ENCODE assay signal across 8 cellular contexts in genomic region chr10:78664929-78665525, GRCh38.
A peak's percentile ranks its signal among the peaks of the same experiment; 100 is the strongest.
DNase-seq lines count a peak whose midpoint lies in the region; ATAC-seq, FAIRE-seq and TF ChIP-seq lines count a peak whose summit lies in the region.

No MANE protein-coding gene starts in this region.

- TF ChIP-seq EP300 in GM12878 (IDR thresholded peaks at IDR 0.05; ENCODE audit: borderline replicate concordance in 1 of 2, control insufficient read depth in 1 of 2, low read depth in 2 of 2, low read length in 2 of 2), result no peak

- intact Hi-C loops in GM12878 (cut with micrococcal nuclease; ENCODE audit: unreplicated experiment), result loop anchor here (1.0 kb wide), 1 partner anchor 530 kb away; no protein-coding TSS in a partner anchor

- SMC1A ChIA-PET in GM12878 (lab: Charles Lee; ENCODE audit: uncharacterized antibody, unreplicated experiment), result interaction anchor here (0.7 to 1.7 kb wide), 4 partner anchors 8 to 619 kb away, joined by 3 to 9 read pairs (median 4); no protein-coding TSS in a partner anchor

- H2AK5ac ChIP-seq in mesendoderm (ENCODE audit: low read length), result no peak overlapping the region

- peak; percentile 26; the same call in 1 of the 2 replicates for TF ChIP-seq RAD21 in GM12878 (IDR thresholded peaks at IDR 0.05; ENCODE audit: insufficient read depth, low read depth, low read length)

- ATAC-seq in DND-41 (ENCODE audit: insufficient read depth, low read depth) (peak; percentile 71; the same call in 2 of the 3 replicates), GM12878 (no peak), HG03521 (IDR thresholded peaks at IDR 0.05; ENCODE audit: unreplicated experiment) (no peak)

- in situ Hi-C loops in KBM-7 (cut with MboI; ENCODE audit: low pct_unique_long_range_greater_than_20kb, low sequenced_read_pairs) (no loop called here), GM12878 (cut with MboI) (no loop called here)

- H3K9me3 ChIP-seq in DND-41 (ENCODE audit: insufficient read depth, low read length, severe bottlenecking) (no peaks in the 10 kb centered on the region), GM12878 (replicated peaks; ENCODE audit: control insufficient read depth, insufficient read depth, low read length) (peaks cover 2% of the 10 kb centered on the region)

- H2BK5ac ChIP-seq in mesendoderm (ENCODE audit: low read length), result no peak overlapping the region

- H3K4me2 ChIP-seq in DND-41 (ENCODE audit: insufficient read depth, low read length), result no peak overlapping the region
- no peak overlapping the region for H3K4me2 ChIP-seq in GM12878 (ENCODE audit: control insufficient read depth, insufficient read depth)
- no peak overlapping the region for H3K4me2 ChIP-seq in mesendoderm (ENCODE audit: low read length)

- H3K4me1 ChIP-seq in DND-41 (ENCODE audit: insufficient read depth, low read length) (no peaks in the 10 kb centered on the region), GM12878 (ENCODE audit: control insufficient read depth, insufficient read depth, low read length) (no peaks in the 10 kb centered on the region), mesendoderm (ENCODE audit: control insufficient read depth, low read depth, low read length) (no peaks in the 10 kb centered on the region)

- H3K27ac ChIP-seq in DND-41 (ENCODE audit: low read length), result no peak overlapping the region
- no peak overlapping the region for H3K27ac ChIP-seq in GM12878 (ENCODE audit: control insufficient read depth, insufficient read depth)
- no peak overlapping the region for H3K27ac ChIP-seq in mesendoderm (ENCODE audit: low read depth, low read length)

- TF ChIP-seq POLR2A in GM12878 (IDR thresholded peaks at IDR 0.05; ENCODE audit: low read depth, low read length), result no peak

- WGBS in GM12878 (ENCODE audit: insufficient coverage, insufficient replicate concordance, low lambda C conversion rate, missing lambda C conversion rate), result 27% methylated on average over 4 of the region's 4 CpGs
- no CpG with 5 or more reads among the region's 4 CpGs for WGBS in mesendoderm (ENCODE audit: extremely low coverage, insufficient coverage, low lambda C conversion rate)

- H3K9ac ChIP-seq in DND-41 (ENCODE audit: low read depth, low read length) (no peak overlapping the region), GM12878 (ENCODE audit: control insufficient read depth, insufficient read depth, low read length) (no peak overlapping the region), mesendoderm (ENCODE audit: low read length) (no peak overlapping the region)

- no peak overlapping the region for H3K18ac ChIP-seq in mesendoderm (ENCODE audit: low read length)

- no peak overlapping the region for H3K23ac ChIP-seq in mesendoderm (ENCODE audit: low read length)

- no peaks in the 10 kb centered on the region for H3K36me3 ChIP-seq in DND-41 (ENCODE audit: insufficient read depth, low read length)
- no peaks in the 10 kb centered on the region for H3K36me3 ChIP-seq in GM12878 (ENCODE audit: control insufficient read depth in 2 of 2, insufficient read depth in 2 of 2, low read length in 1 of 2)
- no peaks in the 10 kb centered on the region for H3K36me3 ChIP-seq in mesendoderm (ENCODE audit: control insufficient read depth, insufficient read depth, low read length)

- H3K4me3 ChIP-seq in DND-41 (ENCODE audit: low read depth in 1 of 2, low read length in 2 of 2) (no peak overlapping the region), GM12878 (no peak overlapping the region), mesendoderm (ENCODE audit: low read length) (no peak overlapping the region)

- H3K4ac ChIP-seq in mesendoderm (ENCODE audit: low read depth, low read length), result no peak overlapping the region

- no peaks in the 10 kb centered on the region for H3K79me1 ChIP-seq in mesendoderm (ENCODE audit: low read length)

- TF ChIP-seq CTCF in DND-41 (IDR thresholded peaks at IDR 0.05; ENCODE audit: borderline replicate concordance, extremely low read depth, low read length, poor library complexity, severe bottlenecking) (peak; percentile 90), GM12878 (IDR thresholded peaks at IDR 0.05 in 2 of 3, conservative IDR thresholded peaks at IDR 0.05 in 1 of 3; ENCODE audit: control insufficient read depth in 2 of 3, extremely low read depth in 1 of 3, insufficient read depth in 1 of 3, low read depth in 3 of 3, low read length in 3 of 3) (peak; percentile 29 to 58 (median 50); a peak in 4 of 6 replicates)

- RAD21 ChIA-PET in GM12878 (lab: Charles Lee; ENCODE audit: unreplicated experiment), result interaction anchor here (1.9 kb wide), 1 partner anchor 531 kb away, joined by 4 read pairs; no protein-coding TSS in a partner anchor

- no peak overlapping the region for H2BK15ac ChIP-seq in mesendoderm (replicated peaks; ENCODE audit: low read depth)

- H2AFZ ChIP-seq in DND-41 (ENCODE audit: low read depth, low read length), result no peak overlapping the region
- H2AFZ ChIP-seq in GM12878 (ENCODE audit: control insufficient read depth, low read depth, low read length), result no peak overlapping the region

- H4K5ac ChIP-seq in mesendoderm (ENCODE audit: low read length), result no peak overlapping the region

- H3K27me3 ChIP-seq in DND-41 (ENCODE audit: insufficient read depth, low read length, poor library complexity), result peaks cover 25% of the 10 kb centered on the region
- H3K27me3 ChIP-seq in GM12878 (replicated peaks in 1 of 2; ENCODE audit: control insufficient read depth in 2 of 2, insufficient read depth in 2 of 2, low read length in 1 of 2), result no peaks in the 10 kb centered on the region
- no peaks in the 10 kb centered on the region for H3K27me3 ChIP-seq in mesendoderm (ENCODE audit: insufficient read depth, low read length, poor library complexity)

- no peak for FAIRE-seq in GM12878 (lab: Jason Lieb, UNC)

- H3K56ac ChIP-seq in mesendoderm (ENCODE audit: low read length), result no peak overlapping the region

- CTCF ChIA-PET in GM12878 (lab: Yijun Ruan, JAX), result interaction anchor here (0.6 to 4.7 kb wide), 8 partner anchors 8 to 618 kb away, joined by 3 to 31 read pairs (median 3); no protein-coding TSS in a partner anchor

- no peak overlapping the region for H2BK120ac ChIP-seq in mesendoderm (ENCODE audit: low read depth, low read length)

- no peak overlapping the region for H4K8ac ChIP-seq in mesendoderm (ENCODE audit: low read depth, low read length)

- H3K79me2 ChIP-seq in DND-41 (ENCODE audit: insufficient read depth, low read length) (no peaks in the 10 kb centered on the region), GM12878 (ENCODE audit: control insufficient read depth, insufficient read depth, low read length) (no peaks in the 10 kb centered on the region), mesendoderm (ENCODE audit: control insufficient read depth, insufficient read depth, low read length) (no peaks in the 10 kb centered on the region)

- POLR2A ChIA-PET in GM12878 (lab: Charles Lee), result no interaction called here

- no peaks in the 10 kb centered on the region for H4K20me1 ChIP-seq in DND-41 (ENCODE audit: insufficient read depth, low read length)
- H4K20me1 ChIP-seq in GM12878 (ENCODE audit: control insufficient read depth, insufficient read depth), result no peaks in the 10 kb centered on the region

- BruUV-seq in GM12878 (replicated peaks; lab: Mats Ljungman, UMichigan), result no TSS peak

- DNase-seq in DND-41 (peak; percentile 53), KBM-7 (peak; percentile 55), GM12878 (ENCODE audit: low read depth, low spot score) (no peak), mesendoderm (peak; percentile 55), NCI-H2171 treated with DMSO at 0.1 percent for 48 hours (lab: John Stamatoyannopoulos, UW) (no peak), AG08395 (ENCODE audit: low spot score) (no peak)
- no peak for DNase-seq in stimulated activated naive CD4-positive, alpha-beta T cell treated with Interleukin-2 at 50 U/mL for 16 hours (lab: John Stamatoyannopoulos, UW)

TF ChIP-seq in GM12878, 131 proteins besides CTCF, POLR2A, EP300 and RAD21 (continues in another document):
- TF ChIP-seq NR2C1 (IDR thresholded peaks at IDR 0.05) (no peak), CBX3 (IDR thresholded peaks at IDR 0.05; ENCODE audit: borderline replicate concordance, low read depth) (no peak), MEF2A (IDR thresholded peaks at IDR 0.05; ENCODE audit: insufficient read depth, low read depth, low read length) (no peak), CHD1 (IDR thresholded peaks at IDR 0.05; ENCODE audit: low read depth, low read length) (no peak), REST (IDR thresholded peaks at IDR 0.05; ENCODE audit: low read depth, low read length) (no peak), HDAC2 (IDR thresholded peaks at IDR 0.05) (no peak), EZH2 (IDR thresholded peaks at IDR 0.05; ENCODE audit: borderline replicate concordance, control insufficient read depth, low read depth, low read length) (no peak), BCL11A (IDR thresholded peaks at IDR 0.05; ENCODE audit: low read depth, low read length) (no peak), SMARCA5 (IDR thresholded peaks at IDR 0.05) (no peak)
- TF ChIP-seq, protein P1, sequence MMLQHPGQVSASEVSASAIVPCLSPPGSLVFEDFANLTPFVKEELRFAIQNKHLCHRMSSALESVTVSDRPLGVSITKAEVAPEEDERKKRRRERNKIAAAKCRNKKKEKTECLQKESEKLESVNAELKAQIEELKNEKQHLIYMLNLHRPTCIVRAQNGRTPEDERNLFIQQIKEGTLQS (IDR thresholded peaks at IDR 0.05; ENCODE audit: borderline replicate concordance, extremely low read depth, low read depth, low read length), result no peak

Comparison
In these comparisons a context has a peak if more than half of its experiments do, and no peak if none do; other contexts are left out.
1. DNase-seq: peak in DND-41 (single experiment), KBM-7 (single experiment) and mesendoderm (single experiment); none in GM12878 (single experiment), stimulated activated naive CD4-positive, alpha-beta T cell treated with Interleukin-2 at 50 U/mL for 16 hours (single experiment), NCI-H2171 treated with DMSO at 0.1 percent for 48 hours (single experiment) and AG08395 (single experiment).